9 cellular contexts compared by ENCODE assay signal in the genomic region with DNA sequence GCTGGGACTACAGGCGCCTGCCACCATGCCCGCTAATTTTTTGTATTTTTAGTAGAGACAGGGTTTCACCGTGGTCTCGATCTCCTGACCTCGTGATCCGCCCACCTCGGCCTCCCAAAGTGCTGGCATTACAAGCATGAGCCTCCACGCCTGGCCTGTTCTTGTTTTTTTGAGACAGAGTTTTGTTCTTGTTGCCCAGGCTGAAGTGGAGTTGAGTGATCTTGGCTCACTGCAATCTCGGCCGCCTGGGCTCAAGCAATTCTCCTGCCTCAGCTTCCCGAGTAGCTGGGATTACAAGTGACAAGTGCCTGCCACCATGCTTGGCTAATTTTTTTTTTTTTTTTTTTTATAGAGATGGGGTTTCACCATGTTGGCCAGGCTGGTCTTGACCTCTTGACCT. TPM values are rescaled to one million over a fixed set of nuclear protein-coding genes. Genes with fewer than 3 reads are reported as not detected.
DNase-seq lines count a peak whose midpoint lies in the region; ATAC-seq, FAIRE-seq and TF ChIP-seq lines count a peak whose summit lies in the region.
"Not testable (repeated sequence)": the region's sequence is repeated elsewhere in the genome, so short reads cannot be mapped to it uniquely, and the experiment has no call there.
"Had no signal": no experiment of that assay in that cellular context is flagged by ENCODE, and none has a peak within 500 bp of the region (broad histone marks: within the 10 kb centered on the region; RNA-seq: fewer than 3 reads in every experiment).

No MANE protein-coding gene starts in this region.

- not testable (repeated sequence) for H3K4me3 ChIP-seq in GM12878; thyroid gland (replicated peaks in 1 of 3)
- peak overlapping the region; percentile 21 for H3K4me3 ChIP-seq in lower lobe of right lung
- H3K4me3 ChIP-seq in upper lobe of right lung = peak overlapping the region; percentile 31

- H3K36me3 Mint-ChIP-seq in glutamatergic neuron (ENCODE audit: unreplicated experiment) = not testable (repeated sequence)

- TF ChIP-seq CTCF in GM12878 (IDR thresholded peaks at IDR 0.05 in 2 of 3, conservative IDR thresholded peaks at IDR 0.05 in 1 of 3; ENCODE audit: control insufficient read depth in 2 of 3, extremely low read depth in 1 of 3, insufficient read depth in 1 of 3, low read depth in 3 of 3, low read length in 3 of 3); glutamatergic neuron (IDR thresholded peaks at IDR 0.05; ENCODE audit: partially characterized antibody, unreplicated experiment); lower lobe of right lung (IDR thresholded peaks at IDR 0.05); thyroid gland (IDR thresholded peaks at IDR 0.05); upper lobe of right lung (IDR thresholded peaks at IDR 0.05): not testable (repeated sequence)

- SMC1A ChIA-PET in GM12878 (lab: Charles Lee; ENCODE audit: uncharacterized antibody, unreplicated experiment) = interaction anchor here (1.1 to 1.9 kb wide), 3 partner anchors 11 to 13 kb away, joined by 3 to 6 read pairs (median 5); no protein-coding TSS in a partner anchor

- H3K27ac Mint-ChIP-seq in glutamatergic neuron (ENCODE audit: unreplicated experiment) = not testable (repeated sequence)

- TF ChIP-seq RAD21 in GM12878 (IDR thresholded peaks at IDR 0.05; ENCODE audit: insufficient read depth, low read depth, low read length) = not testable (repeated sequence)

- not testable (repeated sequence) for H3K4me1 Mint-ChIP-seq in glutamatergic neuron (ENCODE audit: low read depth, unreplicated experiment)

- not testable (repeated sequence) for H4K20me1 ChIP-seq in GM12878 (ENCODE audit: control insufficient read depth, insufficient read depth)

- CTCF ChIA-PET in GM12878 (lab: Yijun Ruan, JAX) = interaction anchor here (1.0 to 2.0 kb wide), 2 partner anchors 14 to 22 kb away, joined by 3 to 9 read pairs; a partner anchor contains a TSS

- in situ Hi-C loops in GM12878 (cut with MboI) = not testable (repeated sequence)

- not testable (repeated sequence) for H3K79me2 ChIP-seq in GM12878 (ENCODE audit: control insufficient read depth, insufficient read depth, low read length)

- not testable (repeated sequence) for TF ChIP-seq POLR2A in GM12878 (IDR thresholded peaks at IDR 0.05; ENCODE audit: low read depth, low read length); thyroid gland (IDR thresholded peaks at IDR 0.05)

- POLR2A ChIA-PET in GM12878 (lab: Charles Lee) = interaction anchor here (0.6 to 1.2 kb wide), 2 partner anchors 14 to 361 kb away, joined by 6 to 9 read pairs; no protein-coding TSS in a partner anchor

- not testable (repeated sequence) for H3K4me2 ChIP-seq in GM12878 (ENCODE audit: control insufficient read depth, insufficient read depth)

- peak overlapping the region; percentile 38 for H3K4me3 Mint-ChIP-seq in glutamatergic neuron (ENCODE audit: unreplicated experiment)

- RAD21 ChIA-PET in GM12878 (lab: Charles Lee; ENCODE audit: unreplicated experiment) = interaction anchor here (0.9 kb wide), 1 partner anchor 113 kb away, joined by 3 read pairs; no protein-coding TSS in a partner anchor

- H3K27me3 Mint-ChIP-seq in glutamatergic neuron (ENCODE audit: unreplicated experiment) = not testable (repeated sequence)

- not testable (repeated sequence) for H3K27ac ChIP-seq in GM12878 (ENCODE audit: control insufficient read depth, insufficient read depth); lower lobe of right lung
- H3K27ac ChIP-seq in thyroid gland (peak overlapping the region in 1 of 3 donors; percentile 33), upper lobe of right lung (peak overlapping the region; percentile 12)

- BruUV-seq in GM12878 (replicated peaks; lab: Mats Ljungman, UMichigan) = not testable (repeated sequence)

- whole genome bisulfite sequencing in GM12878 (ENCODE audit: insufficient coverage, insufficient replicate concordance, low lambda C conversion rate, missing lambda C conversion rate) = 100% methylated on average over 11 of the region's 11 CpGs
- WGBS in thyroid gland, 2 donors = 35 to 39% methylated on average over 11 of the region's 11 CpGs

- H3K4me1 ChIP-seq in GM12878 (ENCODE audit: control insufficient read depth, insufficient read depth, low read length); upper lobe of right lung: not testable (repeated sequence)
- H3K4me1 ChIP-seq in lower lobe of right lung (peaks cover 31% of the 10 kb centered on the region), thyroid gland (peaks cover 10 to 30% of the 10 kb centered on the region in 2 donors)

- H3K9me3 ChIP-seq in GM12878 (replicated peaks; ENCODE audit: control insufficient read depth, insufficient read depth, low read length); lower lobe of right lung; thyroid gland; upper lobe of right lung: not testable (repeated sequence)

- H3K36me3 ChIP-seq in GM12878 (ENCODE audit: control insufficient read depth in 2 of 2, insufficient read depth in 2 of 2, low read length in 1 of 2) = peaks cover 0 to 10% of the 10 kb centered on the region in 2 experiments
- H3K36me3 ChIP-seq in lower lobe of right lung = peaks cover 61% of the 10 kb centered on the region
- H3K36me3 ChIP-seq in thyroid gland, upper lobe of right lung: not testable (repeated sequence)

- H3K9me3 Mint-ChIP-seq in glutamatergic neuron (ENCODE audit: unreplicated experiment) = not testable (repeated sequence)

- not testable (repeated sequence) for H3K27me3 ChIP-seq in GM12878 (replicated peaks in 1 of 2; ENCODE audit: control insufficient read depth in 2 of 2, insufficient read depth in 2 of 2, low read length in 1 of 2); thyroid gland
- H3K27me3 ChIP-seq in lower lobe of right lung (ENCODE audit: low read depth) (peaks cover 12% of the 10 kb centered on the region), upper lobe of right lung (peaks cover 13% of the 10 kb centered on the region)

- DNase-seq in GM12878 (ENCODE audit: low read depth, low spot score); glutamatergic neuron; lower lobe of right lung; upper lobe of right lung: not testable (repeated sequence)
- DNase-seq in thyroid gland = peak; percentile 75 to 76

- intact Hi-C loops in GM12878 (cut with micrococcal nuclease; ENCODE audit: unreplicated experiment); lower lobe of right lung (cut with DNase I); thyroid gland (cut with DNase I); upper lobe of right lung (cut with DNase I): not testable (repeated sequence)

- TF ChIP-seq EP300 in GM12878 (IDR thresholded peaks at IDR 0.05; ENCODE audit: borderline replicate concordance in 1 of 2, control insufficient read depth in 1 of 2, low read depth in 2 of 2, low read length in 2 of 2) = not testable (repeated sequence)

- FAIRE-seq in GM12878 (lab: Jason Lieb, UNC) = not testable (repeated sequence)

- not testable (repeated sequence) for H2AFZ ChIP-seq in GM12878 (ENCODE audit: control insufficient read depth, low read depth, low read length)

- not testable (repeated sequence) for ATAC-seq in GM12878, lower lobe of right lung, upper lobe of right lung

- H3K9ac ChIP-seq in GM12878 (ENCODE audit: control insufficient read depth, insufficient read depth, low read length) = not testable (repeated sequence)

RNA-seq across cellular contexts. Expression of a gene that starts 21.7 kb away (rescaled TPM):
- total RNA-seq in GM12878 (2013; cell fraction: nucleolus; rRNA removed) = 3.9 and 6.5 TPM in 2 replicates
- total RNA-seq in GM12878 (2014; rRNA removed) (7.8 and 12.6 TPM in 2 replicates), GM12878 (2014; rRNA removed; fragmentation: Illumina TruSeq; extraction: Trizol) (2.7 and 4.2 TPM in 2 replicates), GM12878 (2021) (11.5 and 11.6 TPM in 2 replicates), glutamatergic neuron (ENCODE audit: unreplicated experiment) (27.5 TPM), lower lobe of right lung (16.5 TPM), thyroid gland (10 to 100 TPM in 3 of 4 donors, 1 to 10 TPM in 1; 8.9 to 23.1 (median 14.2) TPM), upper lobe of right lung (17.3 TPM)
- polyA plus RNA-seq in GM12878 (2011; ENCODE audit: low read depth) = 2.6 TPM
- polyA plus RNA-seq in GM12878 (2011; rRNA removed) (0.91 and 2.4 TPM in 2 replicates), GM12878 (2014; fragmentation: Illumina TruSeq; extraction: Trizol) (1.6 and 5.4 TPM in 2 replicates), GM12878 (2014; fragmentation: Nextera tagmentation; extraction: Ambion mirVana) (1 to 10 TPM in 1 of 2 experiments, under 1 TPM in 1; 0.52 to 1.6 TPM), GM12878 (2014; rRNA removed) (14.3 and 17.4 TPM in 2 replicates), GM12878 (2016; fragmentation: Nextera tagmentation; extraction: Ambion mirVana) (10 to 100 TPM; 22.1 to 23.7 TPM)
- polyA plus RNA-seq in GM12878 (2011; cell fraction: cytosol; rRNA removed) = 6.6 and 11.0 TPM in 2 replicates
- 13.5 and 13.6 TPM in 2 replicates for polyA plus RNA-seq in GM12878 (2011; cell fraction: nucleus; rRNA removed)
- polyA plus RNA-seq in GM12878 (2012) = 6.7 and 8.2 TPM in 2 replicates
- polyA minus RNA-seq in GM12878 (2011; rRNA and poly(A)+ RNA removed) = 1.4 and 4.9 TPM in 2 replicates
- 2.7 and 4.3 TPM in 2 replicates for polyA minus RNA-seq in GM12878 (2011; cell fraction: cytosol; rRNA and poly(A)+ RNA removed)
- 5.1 and 8.0 TPM in 2 replicates for polyA minus RNA-seq in GM12878 (2011; cell fraction: nucleus; rRNA and poly(A)+ RNA removed)

RNA-seq across cellular contexts. Expression of a gene that starts 21.7 kb away (rescaled TPM):
- total RNA-seq in GM12878 (2013; cell fraction: nucleolus; rRNA removed) = 28.6 and 33.2 TPM in 2 replicates
- total RNA-seq in GM12878 (2014; rRNA removed) (16.1 and 19.0 TPM in 2 replicates), GM12878 (2014; rRNA removed; fragmentation: Illumina TruSeq; extraction: Trizol) (8.4 and 9.0 TPM in 2 replicates), GM12878 (2021) (21.0 and 23.5 TPM in 2 replicates), glutamatergic neuron (ENCODE audit: unreplicated experiment) (71.7 TPM), lower lobe of right lung (59.4 TPM), thyroid gland (10 to 100 TPM; 10.0 to 24.9 (median 18.2) TPM), upper lobe of right lung (85.3 TPM)
- 11.2 TPM for polyA plus RNA-seq in GM12878 (2011; ENCODE audit: low read depth)
- polyA plus RNA-seq in GM12878 (2011; rRNA removed) (3.2 and 13.5 TPM in 2 replicates), GM12878 (2014; fragmentation: Illumina TruSeq; extraction: Trizol) (4.4 and 11.6 TPM in 2 replicates), GM12878 (2014; fragmentation: Nextera tagmentation; extraction: Ambion mirVana) (1 to 10 TPM; 1.2 to 1.9 TPM), GM12878 (2014; rRNA removed) (19.5 and 25.2 TPM in 2 replicates), GM12878 (2016; fragmentation: Nextera tagmentation; extraction: Ambion mirVana) (10 to 100 TPM; 20.7 to 23.2 TPM)
- 18.5 and 20.4 TPM in 2 replicates for polyA plus RNA-seq in GM12878 (2011; cell fraction: cytosol; rRNA removed)
- polyA plus RNA-seq in GM12878 (2011; cell fraction: nucleus; rRNA removed) = 32.4 and 46.4 TPM in 2 replicates
- 17.4 and 22.8 TPM in 2 replicates for polyA plus RNA-seq in GM12878 (2012)
- polyA minus RNA-seq in GM12878 (2011; rRNA and poly(A)+ RNA removed) = 30.6 and 32.1 TPM in 2 replicates
- 13.5 and 19.3 TPM in 2 replicates for polyA minus RNA-seq in GM12878 (2011; cell fraction: cytosol; rRNA and poly(A)+ RNA removed)
- 10.2 and 18.5 TPM in 2 replicates for polyA minus RNA-seq in GM12878 (2011; cell fraction: nucleus; rRNA and poly(A)+ RNA removed)
- total RNA-seq: Calu3 had no signal

RNA-seq across cellular contexts. Expression of a gene that starts 29.1 kb away (rescaled TPM):
- total RNA-seq in GM12878 (2013; cell fraction: nucleolus; rRNA removed) = 59.1 and 66.1 TPM in 2 replicates
- total RNA-seq in GM12878 (2014; rRNA removed) (33.6 and 34.3 TPM in 2 replicates), GM12878 (2014; rRNA removed; fragmentation: Illumina TruSeq; extraction: Trizol) (24.5 and 25.2 TPM in 2 replicates), GM12878 (2021) (86.3 and 92.6 TPM in 2 replicates), glutamatergic neuron (ENCODE audit: unreplicated experiment) (83.9 TPM), lower lobe of right lung (96.2 TPM), thyroid gland (10 to 100 TPM; 47.5 to 85.2 (median 78.3) TPM), upper lobe of right lung (99.1 TPM)
- 20.6 TPM for polyA plus RNA-seq in GM12878 (2011; ENCODE audit: low read depth)
- polyA plus RNA-seq in GM12878 (2011; rRNA removed) (30.3 and 46.5 TPM in 2 replicates), GM12878 (2014; fragmentation: Illumina TruSeq; extraction: Trizol) (41.7 and 57.0 TPM in 2 replicates), GM12878 (2014; fragmentation: Nextera tagmentation; extraction: Ambion mirVana) (1 to 10 TPM; 7.3 to 9.6 TPM), GM12878 (2014; rRNA removed) (56.7 and 59.9 TPM in 2 replicates), GM12878 (2016; fragmentation: Nextera tagmentation; extraction: Ambion mirVana) (10 to 100 TPM; 80.9 to 85.5 TPM)
- polyA plus RNA-seq in GM12878 (2011; cell fraction: cytosol; rRNA removed) = 51.1 and 55.6 TPM in 2 replicates
- polyA plus RNA-seq in GM12878 (2011; cell fraction: nucleus; rRNA removed) = 219 and 246 TPM in 2 replicates
- polyA plus RNA-seq in GM12878 (2012) = 44.8 and 52.0 TPM in 2 replicates
- polyA minus RNA-seq in GM12878 (2011; rRNA and poly(A)+ RNA removed) = 59.7 and 75.9 TPM in 2 replicates
- polyA minus RNA-seq in GM12878 (2011; cell fraction: cytosol; rRNA and poly(A)+ RNA removed) = 26.9 TPM in 2 replicates
- 35.4 and 52.2 TPM in 2 replicates for polyA minus RNA-seq in GM12878 (2011; cell fraction: nucleus; rRNA and poly(A)+ RNA removed)

RNA-seq across cellular contexts. Expression of a gene that starts 40.9 kb away (rescaled TPM):
- total RNA-seq in GM12878 (2013; cell fraction: nucleolus; rRNA removed) = not detected in 2 replicates
- total RNA-seq in GM12878 (2014; rRNA removed) = not detected in 2 replicates
- not detected in 2 replicates for total RNA-seq in GM12878 (2014; rRNA removed; fragmentation: Illumina TruSeq; extraction: Trizol)
- not detected in 2 replicates for total RNA-seq in GM12878 (2021)
- polyA plus RNA-seq in GM12878 (2011; ENCODE audit: low read depth) = not detected
- 0.03 TPM in 1 of 2 replicates, not detected in the other for polyA plus RNA-seq in GM12878 (2011; rRNA removed)
- not detected in 2 replicates for polyA plus RNA-seq in GM12878 (2011; cell fraction: cytosol; rRNA removed)
- polyA plus RNA-seq in GM12878 (2011; cell fraction: nucleus; rRNA removed) = 0.03 TPM in 1 of 2 replicates, not detected in the other
- polyA plus RNA-seq in GM12878 (2012) = not detected in 2 replicates
- polyA plus RNA-seq in GM12878 (2014; fragmentation: Illumina TruSeq; extraction: Trizol) = not detected in 2 replicates
- polyA plus RNA-seq in GM12878 (2014; fragmentation: Nextera tagmentation; extraction: Ambion mirVana) = not detected
- polyA plus RNA-seq in GM12878 (2014; rRNA removed) = 0.04 TPM in 1 of 2 replicates, not detected in the other
- polyA plus RNA-seq in GM12878 (2016; fragmentation: Nextera tagmentation; extraction: Ambion mirVana) = not detected
- not detected in 2 replicates for polyA minus RNA-seq in GM12878 (2011; rRNA and poly(A)+ RNA removed)
- polyA minus RNA-seq in GM12878 (2011; cell fraction: cytosol; rRNA and poly(A)+ RNA removed) = not detected in 2 replicates
- not detected in 2 replicates for polyA minus RNA-seq in GM12878 (2011; cell fraction: nucleus; rRNA and poly(A)+ RNA removed)
- not detected for total RNA-seq in glutamatergic neuron (ENCODE audit: unreplicated experiment)
- total RNA-seq in lower lobe of right lung = 1.3 TPM
- under 1 TPM in 3 of 4 donors, not detected in 1; 0.40 to 0.45 (median 0.44) TPM for total RNA-seq in thyroid gland
- total RNA-seq in upper lobe of right lung = 0.41 TPM
- total RNA-seq: B cell, Caco-2, Calu3 had no signal
- polyA plus RNA-seq: A549 had no signal

RNA-seq across cellular contexts. Expression of a gene that starts 41.3 kb away (rescaled TPM):
- 3.0 and 3.9 TPM in 2 replicates for total RNA-seq in GM12878 (2013; cell fraction: nucleolus; rRNA removed)
- total RNA-seq in GM12878 (2014; rRNA removed) = 30.7 and 31.0 TPM in 2 replicates
- 3.0 and 4.6 TPM in 2 replicates for total RNA-seq in GM12878 (2014; rRNA removed; fragmentation: Illumina TruSeq; extraction: Trizol)
- total RNA-seq in GM12878 (2021) = 13.1 and 14.5 TPM in 2 replicates
- polyA plus RNA-seq in GM12878 (2011; ENCODE audit: low read depth) = 2.3 TPM
- 2.8 and 5.9 TPM in 2 replicates for polyA plus RNA-seq in GM12878 (2011; rRNA removed)
- polyA plus RNA-seq in GM12878 (2011; cell fraction: cytosol; rRNA removed) = 10.0 and 18.3 TPM in 2 replicates
- 9.0 and 11.0 TPM in 2 replicates for polyA plus RNA-seq in GM12878 (2011; cell fraction: nucleus; rRNA removed)
- 6.5 and 6.8 TPM in 2 replicates for polyA plus RNA-seq in GM12878 (2012)
- 1.0 and 1.6 TPM in 2 replicates for polyA plus RNA-seq in GM12878 (2014; fragmentation: Illumina TruSeq; extraction: Trizol)
- polyA plus RNA-seq in GM12878 (2014; fragmentation: Nextera tagmentation; extraction: Ambion mirVana) = 1 to 10 TPM in 1 of 2 experiments, under 1 TPM in 1; 0.69 to 1.8 TPM
- 25.8 and 26.1 TPM in 2 replicates for polyA plus RNA-seq in GM12878 (2014; rRNA removed)
- polyA plus RNA-seq in GM12878 (2016; fragmentation: Nextera tagmentation; extraction: Ambion mirVana) = 10 to 100 TPM; 36.4 to 38.4 TPM
- 1.5 and 2.2 TPM in 2 replicates for polyA minus RNA-seq in GM12878 (2011; rRNA and poly(A)+ RNA removed)
- polyA minus RNA-seq in GM12878 (2011; cell fraction: cytosol; rRNA and poly(A)+ RNA removed) = 2.4 and 4.5 TPM in 2 replicates
- polyA minus RNA-seq in GM12878 (2011; cell fraction: nucleus; rRNA and poly(A)+ RNA removed) = 3.3 and 4.2 TPM in 2 replicates
- total RNA-seq in glutamatergic neuron (ENCODE audit: unreplicated experiment) = 10.1 TPM
- total RNA-seq in lower lobe of right lung = 9.1 TPM
- total RNA-seq in thyroid gland = 10 to 100 TPM; 24.1 to 64.3 (median 43.4) TPM
- total RNA-seq in upper lobe of right lung = 8.0 TPM
